8 cellular contexts compared by ENCODE assay signal in the genomic region with DNA sequence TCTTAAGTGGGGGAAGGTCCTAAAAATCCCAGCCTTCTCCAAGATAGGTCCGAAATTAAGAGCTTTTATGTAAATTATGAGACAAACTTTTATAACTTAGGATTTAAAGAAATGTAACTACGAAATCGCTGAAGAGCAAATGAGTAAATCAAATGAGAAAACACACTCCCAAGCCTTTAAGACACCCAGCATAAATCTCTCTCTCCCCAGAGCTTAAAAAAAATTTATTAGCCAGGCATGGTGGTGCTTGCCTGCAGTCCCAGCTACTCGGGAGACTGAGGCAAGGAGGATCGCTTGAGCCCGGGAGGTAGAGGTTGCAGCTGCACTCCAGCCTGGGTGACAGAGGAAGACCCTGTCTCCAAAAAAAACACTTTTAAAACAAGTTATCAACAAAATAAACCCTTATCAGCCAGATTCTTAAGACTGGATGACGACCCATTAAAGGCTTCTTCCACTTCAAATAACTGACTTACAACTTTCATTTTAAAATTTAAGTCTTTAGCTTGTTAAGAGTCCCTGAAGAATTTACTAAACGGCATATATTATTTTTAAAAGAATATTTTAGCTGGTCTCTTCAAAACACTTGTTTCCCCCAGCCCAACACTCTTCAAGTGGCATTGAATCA. TPM values are rescaled to one million over a fixed set of nuclear protein-coding genes. Genes with fewer than 3 reads are reported as not detected.
A peak's percentile ranks its signal among the peaks of the same experiment; 100 is the strongest.
DNase-seq lines count a peak whose midpoint lies in the region; ATAC-seq lines count a peak whose summit lies in the region.

No MANE protein-coding gene starts in this region.

- ATAC-seq in activated CD8-positive, alpha-beta memory T cell treated with anti-CD3 and anti-CD28 coated beads, Interleukin-2, amount 10 ng/mL, durations not matched to agents 7 days and 5 days: no peak
- no peak for ATAC-seq in GM18870 (IDR thresholded peaks at IDR 0.05; ENCODE audit: unreplicated experiment)

- peak overlapping the region; percentile 94 for H3K4me3 Mint-ChIP-seq in activated CD8-positive, alpha-beta memory T cell treated with anti-CD3 and anti-CD28 coated beads, Interleukin-2, amount 10 ng/mL, durations not matched to agents 7 days and 5 days

- peaks cover 44% of the 10 kb centered on the region for H3K4me1 Mint-ChIP-seq in activated CD8-positive, alpha-beta memory T cell treated with anti-CD3 and anti-CD28 coated beads, Interleukin-2, amount 10 ng/mL, durations not matched to agents 7 days and 5 days

- DNase-seq in DMS79 treated with DMSO at 0.1 percent for 48 hours (lab: John Stamatoyannopoulos, UW) (peak; percentile 17), DMS79 (lab: John Stamatoyannopoulos, UW) (no peak), NCI-H2171 (lab: John Stamatoyannopoulos, UW) (no peak), 8988T (no peak)
- DNase-seq in activated CD8-positive, alpha-beta memory T cell treated with anti-CD3 and anti-CD28 coated beads, Interleukin-2, amount 10 ng/mL, durations not matched to agents 7 days and 5 days: no peak
- DNase-seq in stimulated activated CD8-positive, alpha-beta memory T cell treated with anti-CD3 and anti-CD28 coated beads, Interleukin-4, amount 100 ng/mL, for 48 hours: peak; percentile 27

- no peak overlapping the region for H3K9ac ChIP-seq in iPS-15b (ENCODE audit: low read depth, low read length)

- peak overlapping the region; percentile 100 for H3K27ac Mint-ChIP-seq in activated CD8-positive, alpha-beta memory T cell treated with anti-CD3 and anti-CD28 coated beads, Interleukin-2, amount 10 ng/mL, durations not matched to agents 7 days and 5 days

- no peaks in the 10 kb centered on the region for H3K4me1 ChIP-seq in iPS-15b (ENCODE audit: control insufficient read depth, insufficient read depth, low read length)

- no peaks in the 10 kb centered on the region for H3K27me3 ChIP-seq in iPS-15b (ENCODE audit: control insufficient read depth, insufficient read depth, low read length)

- no peaks in the 10 kb centered on the region for H3K27me3 Mint-ChIP-seq in activated CD8-positive, alpha-beta memory T cell treated with anti-CD3 and anti-CD28 coated beads, Interleukin-2, amount 10 ng/mL, durations not matched to agents 7 days and 5 days

- H3K36me3 Mint-ChIP-seq in activated CD8-positive, alpha-beta memory T cell treated with anti-CD3 and anti-CD28 coated beads, Interleukin-2, amount 10 ng/mL, durations not matched to agents 7 days and 5 days: peaks cover 47% of the 10 kb centered on the region

- H3K36me3 ChIP-seq in iPS-15b (ENCODE audit: control insufficient read depth, insufficient read depth, low read length): peaks cover 21% of the 10 kb centered on the region

- no peaks in the 10 kb centered on the region for H3K9me3 ChIP-seq in iPS-15b (ENCODE audit: control insufficient read depth, insufficient read depth, low read length)

- H3K4me3 ChIP-seq in iPS-15b (ENCODE audit: low read depth, low read length): peak overlapping the region; percentile 39

- no peaks in the 10 kb centered on the region for H3K9me3 Mint-ChIP-seq in activated CD8-positive, alpha-beta memory T cell treated with anti-CD3 and anti-CD28 coated beads, Interleukin-2, amount 10 ng/mL, durations not matched to agents 7 days and 5 days (ENCODE audit: low read depth)

- CTCF ChIA-PET in activated CD8-positive, alpha-beta memory T cell treated with anti-CD3 and anti-CD28 coated beads, Interleukin-2, amount 10 ng/mL, durations not matched to agents 7 days and 5 days (lab: Charles Lee): interaction anchor here (0.7 to 3.3 kb wide), 9 partner anchors 32 to 529 kb away, joined by 3 to 25 read pairs (median 4); partner anchors contain the start of genes ATP5F1B and NACA

RNA-seq across cellular contexts. Expression of gene PTGES3, which starts 3.2 kb away (rescaled TPM):
- total RNA-seq in activated CD8-positive, alpha-beta memory T cell treated with anti-CD3 and anti-CD28 coated beads, Interleukin-2, amount 10 ng/mL, durations not matched to agents 7 days and 5 days: 100 to 1,000 TPM; 241 to 268 TPM

RNA-seq across cellular contexts. Expression of gene ATP5F1B, which starts 39.1 kb away (rescaled TPM):
- total RNA-seq in activated CD8-positive, alpha-beta memory T cell treated with anti-CD3 and anti-CD28 coated beads, Interleukin-2, amount 10 ng/mL, durations not matched to agents 7 days and 5 days: 100 to 1,000 TPM; 583 to 726 TPM

RNA-seq across cellular contexts. Expression of gene NACA, which starts 40.2 kb away (rescaled TPM):
- total RNA-seq in activated CD8-positive, alpha-beta memory T cell treated with anti-CD3 and anti-CD28 coated beads, Interleukin-2, amount 10 ng/mL, durations not matched to agents 7 days and 5 days: 100 to 1,000 TPM; 723 to 803 TPM

RNA-seq across cellular contexts. Expression of gene BAZ2A, which starts 54.7 kb away (rescaled TPM):
- total RNA-seq in activated CD8-positive, alpha-beta memory T cell treated with anti-CD3 and anti-CD28 coated beads, Interleukin-2, amount 10 ng/mL, durations not matched to agents 7 days and 5 days: 100 to 1,000 TPM; 110 to 113 TPM

Comparison
In these comparisons a context has a peak if more than half of its experiments do, and no peak if none do; other contexts are left out.
1. DNase-seq: peak in DMS79 treated with DMSO at 0.1 percent for 48 hours (single experiment) and stimulated activated CD8-positive, alpha-beta memory T cell treated with anti-CD3 and anti-CD28 coated beads, Interleukin-4, amount 100 ng/mL, for 48 hours (single experiment); none in DMS79 (single experiment), activated CD8-positive, alpha-beta memory T cell treated with anti-CD3 and anti-CD28 coated beads, Interleukin-2, amount 10 ng/mL, durations not matched to agents 7 days and 5 days (single experiment), NCI-H2171 (single experiment) and 8988T (single experiment).